Comparison of ENCODE assay signal across 21 cellular contexts in the genomic region with DNA sequence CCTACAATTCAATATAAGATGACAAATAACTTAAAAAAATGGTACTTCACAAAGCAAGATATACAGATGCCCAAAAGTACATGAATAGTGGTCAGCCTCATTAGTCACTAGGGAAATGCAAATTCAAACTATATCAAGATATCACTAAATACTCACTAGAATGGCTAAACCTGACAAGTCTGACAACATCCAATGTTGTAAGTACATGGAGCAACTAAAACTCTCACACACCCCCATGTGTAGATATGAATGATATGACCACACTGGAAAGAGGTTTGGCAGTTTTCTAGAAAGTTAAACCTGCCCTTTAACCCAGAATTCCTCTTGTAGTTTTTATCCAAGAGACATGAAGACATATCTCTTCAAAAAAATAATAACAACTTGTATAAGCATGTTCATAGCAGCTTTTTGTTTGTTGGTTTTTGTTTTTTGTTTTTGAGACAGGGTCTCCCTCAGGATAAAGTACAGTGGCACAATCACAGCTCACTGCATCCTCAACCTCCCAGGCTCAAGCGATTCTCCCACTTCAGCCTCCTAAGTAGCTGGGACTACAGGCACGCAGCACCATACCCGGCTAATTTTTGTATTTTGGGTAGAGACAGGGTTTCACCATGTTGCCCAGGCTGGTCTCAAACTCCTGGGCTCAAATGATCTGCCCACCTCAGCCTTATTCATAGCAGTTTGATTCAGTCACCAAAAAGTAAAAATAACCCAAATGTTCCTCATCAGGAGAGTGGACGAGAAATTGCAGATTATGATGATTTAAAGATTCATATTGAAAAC. TPM values are rescaled to one million over a fixed set of nuclear protein-coding genes. Genes with fewer than 3 reads are reported as not detected.
DNase-seq lines count a peak whose midpoint lies in the region; ATAC-seq, FAIRE-seq and TF ChIP-seq lines count a peak whose summit lies in the region.
"Had no signal": no experiment of that assay in that cellular context is flagged by ENCODE, and none has a peak within 500 bp of the region (broad histone marks: within the 10 kb centered on the region; RNA-seq: fewer than 3 reads in every experiment).

No MANE protein-coding gene starts in this region.

- H3K27ac ChIP-seq in kidney (ENCODE audit: low read depth in 2 of 2, low read length in 2 of 2), result no peak overlapping the region
- H3K27ac ChIP-seq in subcutaneous abdominal adipose tissue (ENCODE audit: low read depth, low read length), result peak overlapping the region; percentile 97
- H3K27ac ChIP-seq in left lung, result peak overlapping the region in 1 of 2 donors; percentile 99
- H3K27ac ChIP-seq: SK-N-MC had no signal

- peaks cover 22% of the 10 kb centered on the region for H3K4me1 Mint-ChIP-seq in MCF 10A (ENCODE audit: insufficient read depth, unreplicated experiment)

- peak overlapping the region; percentile 100 for H3K27ac Mint-ChIP-seq in MCF 10A (ENCODE audit: low read depth, unreplicated experiment)
- H3K27ac Mint-ChIP-seq: activated CD4-positive, alpha-beta memory T cell treated with anti-CD3 and anti-CD28 coated beads for 36 hours; activated naive CD4-positive, alpha-beta T cell treated with anti-CD3 and anti-CD28 coated beads, Interleukin-2, amount 10 ng/mL, durations not matched to agents 7 days and 5 days; H9 had no signal

- H3K4me3 ChIP-seq in kidney (ENCODE audit: low read length in 2 of 2), result no peak overlapping the region
- no peak overlapping the region for H3K4me3 ChIP-seq in subcutaneous abdominal adipose tissue (ENCODE audit: low read depth in 1 of 5, low read length in 5 of 5)
- H3K4me3 ChIP-seq in left lung, result no peak overlapping the region
- H3K4me3 ChIP-seq: SK-N-MC had no signal

- H3K36me3 Mint-ChIP-seq in MCF 10A (ENCODE audit: insufficient read depth, unreplicated experiment), result peaks cover 10% of the 10 kb centered on the region
- H3K36me3 Mint-ChIP-seq: activated CD4-positive, alpha-beta memory T cell treated with anti-CD3 and anti-CD28 coated beads for 36 hours; activated naive CD4-positive, alpha-beta T cell treated with anti-CD3 and anti-CD28 coated beads, Interleukin-2, amount 10 ng/mL, durations not matched to agents 7 days and 5 days; CD4-positive, alpha-beta memory T cell had no signal

- FAIRE-seq in kidney (lab: Jason Lieb, UNC), result no peak
- FAIRE-seq: astrocyte had no signal

- no peaks in the 10 kb centered on the region for H3K27me3 Mint-ChIP-seq in MCF 10A (ENCODE audit: insufficient read depth, unreplicated experiment)
- H3K27me3 Mint-ChIP-seq: activated CD4-positive, alpha-beta memory T cell treated with anti-CD3 and anti-CD28 coated beads for 36 hours; naive thymus-derived CD8-positive, alpha-beta T cell had no signal

- no peaks in the 10 kb centered on the region for H3K9me3 Mint-ChIP-seq in MCF 10A (ENCODE audit: unreplicated experiment)
- H3K9me3 Mint-ChIP-seq: activated CD4-positive, alpha-beta memory T cell treated with anti-CD3 and anti-CD28 coated beads for 36 hours; activated naive CD4-positive, alpha-beta T cell treated with anti-CD3 and anti-CD28 coated beads, Interleukin-2, amount 10 ng/mL, durations not matched to agents 7 days and 5 days; activated T-cell treated with anti-CD3 and anti-CD28 coated beads, Interleukin-2, amount 50 U/mL, for 4 hours had no signal

- ATAC-seq in left lung, result no peak
- ATAC-seq: activated T-cell treated with anti-CD3 and anti-CD28 coated beads, Interleukin-2, amount 50 U/mL, for 4 hours; naive thymus-derived CD8-positive, alpha-beta T cell had no signal

- H3K36me3 ChIP-seq in kidney (ENCODE audit: control insufficient read depth in 1 of 2, insufficient read depth in 2 of 2, low read length in 2 of 2) (no peaks in the 10 kb centered on the region), subcutaneous abdominal adipose tissue (ENCODE audit: control insufficient read depth in 5 of 5, insufficient read depth in 5 of 5, low read length in 5 of 5) (no peaks in the 10 kb centered on the region), left lung (no peaks in the 10 kb centered on the region)

- DNase-seq in NCI-H226 (peak; percentile 9), MCF 10A (ENCODE audit: unreplicated experiment) (no peak), kidney (peak; percentile 6), NCI-H2171 treated with DMSO at 0.1 percent for 48 hours (lab: John Stamatoyannopoulos, UW) (no peak), DMS79 treated with DMSO at 0.1 percent for 48 hours (lab: John Stamatoyannopoulos, UW) (no peak), left lung (no peak)
- DNase-seq: activated CD4-positive, alpha-beta memory T cell treated with anti-CD3 and anti-CD28 coated beads for 36 hours; activated naive CD4-positive, alpha-beta T cell treated with anti-CD3 and anti-CD28 coated beads, Interleukin-2, amount 10 ng/mL, durations not matched to agents 7 days and 5 days; activated T-cell treated with anti-CD3 and anti-CD28 coated beads, Interleukin-2, amount 50 U/mL, for 4 hours; CD4-positive, alpha-beta memory T cell; cerebellar nuclear complex; effector CD8-positive, alpha-beta T cell; H9; IMR-90; mesenchymal stem cell; naive thymus-derived CD8-positive, alpha-beta T cell; NCI-H146; NCI-H526 had no signal

- H3K27me3 ChIP-seq in subcutaneous abdominal adipose tissue (ENCODE audit: control insufficient read depth in 5 of 5, insufficient read depth in 4 of 5, low read length in 5 of 5) (no peaks in the 10 kb centered on the region), left lung (no peaks in the 10 kb centered on the region)

- intact Hi-C loops in MCF 10A (cut with micrococcal nuclease), result no loop called here
- intact Hi-C loops in kidney (cut with DNase I), result no loop called here
- intact Hi-C loops in left lung (cut with DNase I), result loop anchor here in 1 of 2 donors (10.0 kb wide), 1 partner anchor 70 kb away; no protein-coding TSS in a partner anchor

- POLR2A ChIA-PET in MCF 10A (lab: Yijun Ruan, JAX), result interaction anchor here (0.7 to 7.4 kb wide), 11 partner anchors 9 to 71 kb away, joined by 3 to 125 read pairs (median 4); no protein-coding TSS in a partner anchor

- no peak for TF ChIP-seq CTCF in MCF 10A (IDR thresholded peaks at IDR 0.05; ENCODE audit: unreplicated experiment)
- no peak for TF ChIP-seq CTCF in kidney (IDR thresholded peaks at IDR 0.05; ENCODE audit: borderline replicate concordance, extremely low read depth, insufficient read depth)
- TF ChIP-seq CTCF in left lung (IDR thresholded peaks at IDR 0.05), result no peak

- H3K9ac ChIP-seq in kidney (ENCODE audit: low read length in 2 of 2) (no peak overlapping the region), subcutaneous abdominal adipose tissue (ENCODE audit: low read length in 5 of 5) (no peak overlapping the region)

- peaks cover 7 to 8% of the 10 kb centered on the region in 2 donors for H3K4me1 ChIP-seq in kidney (ENCODE audit: control insufficient read depth in 1 of 2, insufficient read depth in 1 of 2, low read depth in 1 of 2, low read length in 2 of 2)
- H3K4me1 ChIP-seq in subcutaneous abdominal adipose tissue (ENCODE audit: control insufficient read depth in 5 of 5, insufficient read depth in 5 of 5, low read length in 5 of 5), result peaks cover 22 to 48% (median 43%) of the 10 kb centered on the region in 5 donors
- peaks cover 28 to 45% of the 10 kb centered on the region in 2 donors for H3K4me1 ChIP-seq in left lung

- CTCF ChIA-PET in MCF 10A (lab: Yijun Ruan, JAX), result interaction anchor here (1.5 to 3.2 kb wide), 4 partner anchors 8 to 71 kb away, joined by 4 to 23 read pairs (median 6); no protein-coding TSS in a partner anchor

- no peaks in the 10 kb centered on the region for H3K9me3 ChIP-seq in kidney (ENCODE audit: control insufficient read depth in 1 of 2, low read length in 2 of 2)
- H3K9me3 ChIP-seq in subcutaneous abdominal adipose tissue (ENCODE audit: control insufficient read depth in 5 of 5, low read length in 5 of 5), result peaks cover 0 to 3% (median 0%) of the 10 kb centered on the region in 5 donors
- H3K9me3 ChIP-seq in left lung, result no peaks in the 10 kb centered on the region

- peak overlapping the region; percentile 12 for H3K4me3 Mint-ChIP-seq in MCF 10A (ENCODE audit: unreplicated experiment)
- H3K4me3 Mint-ChIP-seq: activated CD4-positive, alpha-beta memory T cell treated with anti-CD3 and anti-CD28 coated beads for 36 hours; activated naive CD4-positive, alpha-beta T cell treated with anti-CD3 and anti-CD28 coated beads, Interleukin-2, amount 10 ng/mL, durations not matched to agents 7 days and 5 days; activated T-cell treated with anti-CD3 and anti-CD28 coated beads, Interleukin-2, amount 50 U/mL, for 4 hours; CD4-positive, alpha-beta memory T cell; H9; naive thymus-derived CD8-positive, alpha-beta T cell had no signal

- no TSS peak for BruUV-seq in MCF 10A (replicated peaks; lab: Mats Ljungman, UMichigan)

RNA-seq across cellular contexts. Expression of a gene that starts 55.1 kb away (rescaled TPM):
- total RNA-seq in MCF 10A (2022) (9.9 and 10.7 TPM in 2 replicates), kidney (12.6 TPM), left lung (10 to 100 TPM; 17.0 to 18.8 TPM)
- polyA plus RNA-seq in kidney (ENCODE audit: insufficient read depth, low read depth, low replicate concordance), result 4.6 TPM

Comparison
In these comparisons a context has a peak if more than half of its experiments do, and no peak if none do; other contexts are left out.
1. DNase-seq: peak in NCI-H226 (single experiment) and kidney (single experiment); none in MCF 10A (single experiment), NCI-H2171 treated with DMSO at 0.1 percent for 48 hours (single experiment), DMS79 treated with DMSO at 0.1 percent for 48 hours (single experiment) and left lung (0 of 2).